1 cellular context compared by ENCODE assay signal in genomic region chr9:129597355-129598088, GRCh38.
A peak's percentile ranks its signal among the peaks of the same experiment; 100 is the strongest.
TF ChIP-seq lines count a peak whose summit lies in the region.

No MANE protein-coding gene starts in this region.

TF ChIP-seq in IMR-90, 13 proteins besides CTCF, POLR2A, EP300 and RAD21:
- TF ChIP-seq MAZ (IDR thresholded peaks at IDR 0.05; ENCODE audit: borderline replicate concordance, low read depth, low read length): peak; percentile 85
- no peak for TF ChIP-seq USF2 (IDR thresholded peaks at IDR 0.05; ENCODE audit: low read depth, low read length)
- TF ChIP-seq BHLHE40 (IDR thresholded peaks at IDR 0.05; ENCODE audit: low read depth, low read length): no peak
- TF ChIP-seq FOS (IDR thresholded peaks at IDR 0.05; ENCODE audit: low read depth, low read length): no peak
- TF ChIP-seq ELK1 (IDR thresholded peaks at IDR 0.05; ENCODE audit: borderline replicate concordance, low read depth, low read length): no peak
- 0 out of 2 replicates have a peak, but pooled peaks have one; percentile 64 for TF ChIP-seq CHD1 (IDR thresholded peaks at IDR 0.05; ENCODE audit: low read depth, low read length)
- no peak for TF ChIP-seq RCOR1 (IDR thresholded peaks at IDR 0.05; ENCODE audit: insufficient replicate concordance, low read length)
- no peak for TF ChIP-seq NFE2L2 (IDR thresholded peaks at IDR 0.05; ENCODE audit: low read depth, low read length)
- no peak for TF ChIP-seq MAFK (IDR thresholded peaks at IDR 0.05; ENCODE audit: low read depth, low read length)
- TF ChIP-seq MXI1 (IDR thresholded peaks at IDR 0.05; ENCODE audit: borderline replicate concordance, low read depth, low read length): no peak
